In the genomic region with DNA sequence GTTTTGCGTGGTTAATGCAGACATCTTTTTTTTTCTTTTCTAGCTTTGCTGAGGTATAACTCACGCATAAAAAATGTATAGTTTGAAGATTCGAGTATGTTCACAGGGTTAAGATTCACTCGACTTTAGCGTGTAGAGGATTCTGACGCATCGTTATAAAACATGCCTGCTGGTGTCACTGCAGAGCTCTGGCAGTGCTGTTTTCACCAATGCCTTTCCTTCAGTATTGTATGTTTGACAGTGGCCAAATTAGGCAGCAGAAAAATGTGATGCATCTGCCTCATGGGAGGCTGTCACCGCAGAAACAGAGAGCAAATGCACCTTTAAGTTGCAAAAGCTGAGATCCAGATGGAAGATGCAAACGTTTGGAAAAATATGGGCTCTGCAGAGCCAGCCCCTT, we compare ENCODE assay signal across 10 cellular contexts. TPM values are rescaled to one million over a fixed set of nuclear protein-coding genes. Genes with fewer than 3 reads are reported as not detected.
A peak's percentile ranks its signal among the peaks of the same experiment; 100 is the strongest.
DNase-seq lines count a peak whose midpoint lies in the region; ATAC-seq and TF ChIP-seq lines count a peak whose summit lies in the region.
"Had no signal": no experiment of that assay in that cellular context is flagged by ENCODE, and none has a peak within 500 bp of the region (broad histone marks: within the 10 kb centered on the region; RNA-seq: fewer than 3 reads in every experiment).

No MANE protein-coding gene starts in this region.

- H3K27me3 Mint-ChIP-seq in activated T-helper 17 cell treated with anti-CD3 and anti-CD28 coated beads, Interleukin-2, amount 50 U/mL, for 72 hours = peaks cover 19% of the 10 kb centered on the region

- no peaks in the 10 kb centered on the region for H3K4me1 ChIP-seq in lower lobe of right lung

- no peaks in the 10 kb centered on the region for H3K36me3 Mint-ChIP-seq in activated T-helper 17 cell treated with anti-CD3 and anti-CD28 coated beads, Interleukin-2, amount 50 U/mL, for 72 hours (ENCODE audit: low read depth)

- peak; percentile 79 for TF ChIP-seq CTCF in NB4 (IDR thresholded peaks at IDR 0.05; ENCODE audit: low read depth, low read length)
- TF ChIP-seq CTCF in lower lobe of right lung (IDR thresholded peaks at IDR 0.05) = peak; percentile 27

- DNase-seq in NCI-H146 (lab: John Stamatoyannopoulos, UW) (peak; percentile 1), NCI-H146 treated with DMSO at 0.1 percent for 48 hours (lab: John Stamatoyannopoulos, UW; ENCODE audit: unreplicated experiment) (no peak), NB4 (ENCODE audit: low read depth) (peak; percentile 81), lower lobe of right lung (no peak)
- no peak for DNase-seq in effector CD8-positive, alpha-beta T cell (lab: John Stamatoyannopoulos, UW)

- ATAC-seq in activated T-helper 17 cell treated with anti-CD3 and anti-CD28 coated beads, Interleukin-2, amount 50 U/mL, for 72 hours (replicated peaks) = peak; percentile 47
- ATAC-seq in lower lobe of right lung = peak in 1 of 2 donors; percentile 55
- no peak for ATAC-seq in HG03520 (IDR thresholded peaks at IDR 0.05; ENCODE audit: unreplicated experiment)
- ATAC-seq in GM18505 (IDR thresholded peaks at IDR 0.05; ENCODE audit: unreplicated experiment) = no peak

- no peak for TF ChIP-seq POLR2A in NB4 (IDR thresholded peaks at IDR 0.05; ENCODE audit: extremely low read depth, insufficient read length)
- TF ChIP-seq POLR2A in GM18505 (IDR thresholded peaks at IDR 0.05; ENCODE audit: borderline replicate concordance, extremely low read depth, insufficient read depth, insufficient read length) = no peak

- H3K4me1 Mint-ChIP-seq in activated T-helper 17 cell treated with anti-CD3 and anti-CD28 coated beads, Interleukin-2, amount 50 U/mL, for 72 hours = no peaks in the 10 kb centered on the region
- H3K4me1 Mint-ChIP-seq: CD8-positive, alpha-beta memory T cell had no signal

- no peaks in the 10 kb centered on the region for H3K36me3 ChIP-seq in lower lobe of right lung
- H3K36me3 ChIP-seq: neutrophil had no signal

- no peaks in the 10 kb centered on the region for H3K27me3 ChIP-seq in lower lobe of right lung (ENCODE audit: low read depth)

- H3K27ac Mint-ChIP-seq in activated T-helper 17 cell treated with anti-CD3 and anti-CD28 coated beads, Interleukin-2, amount 50 U/mL, for 72 hours = no peak overlapping the region
- H3K27ac Mint-ChIP-seq: CD8-positive, alpha-beta memory T cell had no signal

- H3K4me3 ChIP-seq in NB4 (ENCODE audit: low read depth, low read length) (no peak overlapping the region), lower lobe of right lung (no peak overlapping the region)

- H3K4me3 Mint-ChIP-seq in activated T-helper 17 cell treated with anti-CD3 and anti-CD28 coated beads, Interleukin-2, amount 50 U/mL, for 72 hours = no peak overlapping the region
- H3K4me3 Mint-ChIP-seq: CD8-positive, alpha-beta memory T cell had no signal

- no peaks in the 10 kb centered on the region for H3K9me3 Mint-ChIP-seq in activated T-helper 17 cell treated with anti-CD3 and anti-CD28 coated beads, Interleukin-2, amount 50 U/mL, for 72 hours

- no peak overlapping the region for H3K27ac ChIP-seq in lower lobe of right lung
- H3K27ac ChIP-seq: neutrophil had no signal

- H3K9me3 ChIP-seq in lower lobe of right lung = no peaks in the 10 kb centered on the region
- H3K9me3 ChIP-seq: neutrophil had no signal

- intact Hi-C loops in lower lobe of right lung (cut with DNase I) = no loop called here

RNA-seq across cellular contexts. Expression of a gene that starts 18.0 kb away (rescaled TPM):
- total RNA-seq in activated T-helper 17 cell treated with anti-CD3 and anti-CD28 coated beads, Interleukin-2, amount 50 U/mL, for 72 hours = not detected
- 32.2 TPM for total RNA-seq in lower lobe of right lung
- total RNA-seq: CD8-positive, alpha-beta memory T cell had no signal

RNA-seq across cellular contexts. Expression of a gene that starts 42.6 kb away (rescaled TPM):
- total RNA-seq in activated T-helper 17 cell treated with anti-CD3 and anti-CD28 coated beads, Interleukin-2, amount 50 U/mL, for 72 hours = 10 to 100 TPM; 29.2 to 51.5 TPM
- 73.8 TPM for total RNA-seq in lower lobe of right lung

RNA-seq across cellular contexts. Expression of a gene that starts 48.3 kb away (rescaled TPM):
- total RNA-seq in activated T-helper 17 cell treated with anti-CD3 and anti-CD28 coated beads, Interleukin-2, amount 50 U/mL, for 72 hours = not detected
- 1.5 TPM for total RNA-seq in lower lobe of right lung
- total RNA-seq: CD8-positive, alpha-beta memory T cell had no signal

Comparison
In these comparisons a context has a peak if more than half of its experiments do, and no peak if none do; other contexts are left out.
1. DNase-seq: peak in NCI-H146 (single experiment) and NB4 (single experiment); none in NCI-H146 treated with DMSO at 0.1 percent for 48 hours (single experiment), lower lobe of right lung (single experiment) and effector CD8-positive, alpha-beta T cell (single experiment).
2. RNA of a gene that starts 18.0 kb away (total RNA-seq): 32.2 TPM in lower lobe of right lung (single experiment); not detected in activated T-helper 17 cell treated with anti-CD3 and anti-CD28 coated beads, Interleukin-2, amount 50 U/mL, for 72 hours; every median in the first group is over 10 times any median in the second.